Comparison of ENCODE assay signal across 22 cellular contexts in genomic region chr11:16406226-16406625, GRCh38.
"Had no signal": no experiment of that assay in that cellular context is flagged by ENCODE, and none has a peak within 500 bp of the region (broad histone marks: within the 10 kb centered on the region; RNA-seq: fewer than 3 reads in every experiment).

No MANE protein-coding gene starts in this region.

- H3K4me3 ChIP-seq: dorsolateral prefrontal cortex, esophagus muscularis mucosa, lower lobe of right lung, ovary, psoas muscle, sigmoid colon, suprapubic skin, vagina had no signal

- H3K36me3 Mint-ChIP-seq: natural killer cell; stimulated activated naive B cell treated with anti-CD40 and anti-IgM and Interleukin-4, amounts not matched to agents 10 μg/mL and 1 μg/mL and 100 μg/mL, for 72 hours had no signal

- H3K4me1 Mint-ChIP-seq: natural killer cell; stimulated activated naive B cell treated with anti-CD40 and anti-IgM and Interleukin-4, amounts not matched to agents 10 μg/mL and 1 μg/mL and 100 μg/mL, for 72 hours; stimulated activated naive CD8-positive, alpha-beta T cell treated with anti-CD3 and anti-CD28 coated beads, Interleukin-15, amount 100 ng/mL, for 72 hours had no signal

- H3K9me3 Mint-ChIP-seq: endodermal cell; stimulated activated naive B cell treated with anti-CD40 and anti-IgM and Interleukin-4, amounts not matched to agents 10 μg/mL and 1 μg/mL and 100 μg/mL, for 72 hours had no signal

- H3K27me3 ChIP-seq: esophagus muscularis mucosa, ovary, sigmoid colon, suprapubic skin, vagina had no signal

- H3K9me3 ChIP-seq: esophagus muscularis mucosa, lower lobe of right lung, ovary, psoas muscle, sigmoid colon, suprapubic skin, vagina had no signal

- H3K27me3 Mint-ChIP-seq: stimulated activated naive B cell treated with anti-CD40 and anti-IgM and Interleukin-4, amounts not matched to agents 10 μg/mL and 1 μg/mL and 100 μg/mL, for 72 hours; stimulated activated naive CD8-positive, alpha-beta T cell treated with anti-CD3 and anti-CD28 coated beads, Interleukin-15, amount 100 ng/mL, for 72 hours had no signal

- H3K4me1 ChIP-seq: esophagus muscularis mucosa, lower lobe of right lung, sigmoid colon, suprapubic skin, vagina had no signal

- H3K4me3 Mint-ChIP-seq: endodermal cell; natural killer cell; stimulated activated naive B cell treated with anti-CD40 and anti-IgM and Interleukin-4, amounts not matched to agents 10 μg/mL and 1 μg/mL and 100 μg/mL, for 72 hours; stimulated activated naive CD8-positive, alpha-beta T cell treated with anti-CD3 and anti-CD28 coated beads, Interleukin-15, amount 100 ng/mL, for 72 hours had no signal

- H3K27ac Mint-ChIP-seq: endodermal cell; natural killer cell; stimulated activated naive B cell treated with anti-CD40 and anti-IgM and Interleukin-4, amounts not matched to agents 10 μg/mL and 1 μg/mL and 100 μg/mL, for 72 hours; stimulated activated naive CD8-positive, alpha-beta T cell treated with anti-CD3 and anti-CD28 coated beads, Interleukin-15, amount 100 ng/mL, for 72 hours had no signal

- DNase-seq: dorsolateral prefrontal cortex; effector CD4-positive, alpha-beta T cell; endodermal cell; left ventricle myocardium superior; lower lobe of right lung; natural killer cell; occipital lobe; ovary; posterior cingulate gyrus; psoas muscle; right cardiac atrium; sigmoid colon; small intestine; stimulated activated CD4-positive, alpha-beta T cell treated with anti-CD3 and anti-CD28 coated beads, Interleukin-15, amount 100 ng/mL, for 24 hours; stimulated activated CD4-positive, alpha-beta T cell treated with anti-CD3 and anti-CD28 coated beads, Interleukin-2, amount 100 ng/mL, for 48 hours; stimulated activated naive B cell treated with anti-CD40 and anti-IgM and Interleukin-4, amounts not matched to agents 10 μg/mL and 1 μg/mL and 100 μg/mL, for 72 hours; stimulated activated naive CD8-positive, alpha-beta T cell treated with anti-CD3 and anti-CD28 coated beads, Interleukin-15, amount 100 ng/mL, for 72 hours; trophoblast cell had no signal

- H3K36me3 ChIP-seq: esophagus muscularis mucosa, lower lobe of right lung, ovary, sigmoid colon, suprapubic skin, vagina had no signal

- H3K27ac ChIP-seq: dorsolateral prefrontal cortex, epithelial cell of prostate, esophagus muscularis mucosa, lower lobe of right lung, ovary, psoas muscle, sigmoid colon, suprapubic skin, vagina had no signal
